In the genomic region with DNA sequence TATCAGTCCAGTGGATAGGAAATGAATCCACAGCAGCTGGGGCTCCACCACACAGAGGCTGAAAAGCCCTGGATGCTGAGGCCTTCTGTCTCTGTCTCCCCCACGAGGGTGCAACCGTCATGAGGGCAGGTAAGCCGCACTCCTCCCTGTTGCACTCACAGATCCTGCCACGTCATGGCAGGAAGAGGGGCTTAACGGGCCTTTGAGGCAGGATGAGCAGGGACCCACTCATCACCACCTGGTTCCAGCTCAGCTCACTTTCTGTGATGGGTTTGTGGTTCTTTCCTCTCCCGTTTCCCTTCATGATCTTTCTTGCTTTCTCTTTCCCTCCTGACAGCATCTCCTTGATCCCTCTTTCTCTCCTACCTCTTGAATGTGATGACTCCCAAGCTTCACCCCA, we compare ENCODE assay signal across 17 cellular contexts.
DNase-seq lines count a peak whose midpoint lies in the region; ATAC-seq and TF ChIP-seq lines count a peak whose summit lies in the region.
"Had no signal": no experiment of that assay in that cellular context is flagged by ENCODE, and none has a peak within 500 bp of the region (broad histone marks: within the 10 kb centered on the region; RNA-seq: fewer than 3 reads in every experiment).

No MANE protein-coding gene starts in this region.

- no peak overlapping the region for H3K27ac ChIP-seq in mesenchymal stem cell (ENCODE audit: low read length, poor library complexity, severe bottlenecking)
- H3K27ac ChIP-seq: BLaER1, HL-60 had no signal

- no peaks in the 10 kb centered on the region for H3K27me3 ChIP-seq in mesenchymal stem cell (ENCODE audit: control insufficient read depth in 1 of 2, insufficient read depth in 1 of 2, low read length in 2 of 2)
- H3K27me3 ChIP-seq: BLaER1 had no signal

- no peaks in the 10 kb centered on the region for H3K27me3 Mint-ChIP-seq in activated naive CD4-positive, alpha-beta T cell treated with anti-CD3 and anti-CD28 coated beads for 36 hours (ENCODE audit: low read depth)
- peaks cover 4% of the 10 kb centered on the region for H3K27me3 Mint-ChIP-seq in activated naive CD8-positive, alpha-beta T cell treated with anti-CD3 and anti-CD28 coated beads for 36 hours
- H3K27me3 Mint-ChIP-seq: CD8-positive, alpha-beta memory T cell had no signal

- no peak overlapping the region for H4K8ac ChIP-seq in mesenchymal stem cell (ENCODE audit: low read length)

- CTCF ChIA-PET in activated naive CD4-positive, alpha-beta T cell treated with anti-CD3 and anti-CD28 coated beads for 36 hours (lab: Charles Lee), result no interaction called here

- peaks cover 6 to 18% of the 10 kb centered on the region in 2 donors for H3K9me3 Mint-ChIP-seq in activated naive CD4-positive, alpha-beta T cell treated with anti-CD3 and anti-CD28 coated beads, Interleukin-2, amount 50 U/mL, for 72 hours
- H3K9me3 Mint-ChIP-seq in activated naive CD4-positive, alpha-beta T cell treated with anti-CD3 and anti-CD28 coated beads for 36 hours, result peaks cover 2% of the 10 kb centered on the region
- peaks cover 13% of the 10 kb centered on the region for H3K9me3 Mint-ChIP-seq in activated naive CD8-positive, alpha-beta T cell treated with anti-CD3 and anti-CD28 coated beads for 36 hours

- H3K4ac ChIP-seq in mesenchymal stem cell (ENCODE audit: low read depth in 1 of 2, low read length in 2 of 2), result no peak overlapping the region

- H3K9ac ChIP-seq in mesenchymal stem cell (ENCODE audit: low read length), result no peak overlapping the region
- H3K9ac ChIP-seq: BLaER1 had no signal

- no peak for TF ChIP-seq CTCF in GM20000 (IDR thresholded peaks at IDR 0.05; ENCODE audit: extremely low read depth, missing control alignments)

- H3K4me3 Mint-ChIP-seq in activated naive CD4-positive, alpha-beta T cell treated with anti-CD3 and anti-CD28 coated beads for 36 hours, result no peak overlapping the region
- no peak overlapping the region for H3K4me3 Mint-ChIP-seq in activated naive CD8-positive, alpha-beta T cell treated with anti-CD3 and anti-CD28 coated beads for 36 hours
- H3K4me3 Mint-ChIP-seq: CD8-positive, alpha-beta memory T cell; GM23338 had no signal

- no peaks in the 10 kb centered on the region for H3K36me3 ChIP-seq in mesenchymal stem cell (ENCODE audit: control insufficient read depth in 1 of 2, insufficient read depth in 2 of 2, low read depth in 1 of 2, low read length in 2 of 2)
- H3K36me3 ChIP-seq: BLaER1 had no signal

- intact Hi-C loops in activated naive CD4-positive, alpha-beta T cell treated with anti-CD3 and anti-CD28 coated beads for 36 hours (cut with micrococcal nuclease), result no loop called here
- intact Hi-C loops in Right ventricle myocardium superior (cut with DNase I) (no loop called here), cardiac septum (cut with DNase I) (no loop called here)

- H3K14ac ChIP-seq in mesenchymal stem cell (ENCODE audit: low read length in 2 of 2), result no peak overlapping the region

- WGBS in mesenchymal stem cell, result 95% methylated on average over 6 of the region's 6 CpGs

- H2BK12ac ChIP-seq in mesenchymal stem cell (ENCODE audit: low read length in 2 of 2), result no peak overlapping the region

- H3K4me1 ChIP-seq in mesenchymal stem cell (ENCODE audit: control insufficient read depth, insufficient read depth, low read depth, low read length), result no peaks in the 10 kb centered on the region
- H3K4me1 ChIP-seq: BLaER1 had no signal

- no peaks in the 10 kb centered on the region for H3K9me3 ChIP-seq in mesenchymal stem cell (ENCODE audit: control insufficient read depth, low read length)
- H3K9me3 ChIP-seq: BLaER1 had no signal

- no peak for DNase-seq in activated naive CD4-positive, alpha-beta T cell treated with anti-CD3 and anti-CD28 coated beads, Interleukin-2, amount 50 U/mL, for 72 hours (ENCODE audit: low spot score in 2 of 2)
- DNase-seq in activated naive CD4-positive, alpha-beta T cell treated with anti-CD3 and anti-CD28 coated beads for 36 hours, result no peak
- DNase-seq in activated naive CD8-positive, alpha-beta T cell treated with anti-CD3 and anti-CD28 coated beads for 36 hours, result no peak
- DNase-seq in mesenchymal stem cell (no peak), Right ventricle myocardium superior (no peak), GM20000 (ENCODE audit: low spot score) (no peak), cardiac septum (ENCODE audit: low spot score) (no peak)
- DNase-seq: 8988T; AML-193; Calu3; CD8-positive, alpha-beta memory T cell; DMS 273 treated with DMSO at 0.1 percent for 48 hours; H7 had no signal

- H2AK5ac ChIP-seq in mesenchymal stem cell (ENCODE audit: low read length, severe bottlenecking), result no peak overlapping the region

- no peak overlapping the region for H2AFZ ChIP-seq in mesenchymal stem cell (ENCODE audit: low read depth, low read length)
- H2AFZ ChIP-seq: GM23338 had no signal

- ATAC-seq in activated naive CD4-positive, alpha-beta T cell treated with anti-CD3 and anti-CD28 coated beads, Interleukin-2, amount 50 U/mL, for 72 hours, result peak in 1 of 2 donors; percentile 7
- no peak for ATAC-seq in Right ventricle myocardium superior (ENCODE audit: poor library complexity)
- ATAC-seq: GM12878, GM23338 had no signal

- H2BK5ac ChIP-seq in mesenchymal stem cell (ENCODE audit: low read depth, low read length, poor library complexity, severe bottlenecking), result no peak overlapping the region

- H2BK120ac ChIP-seq in mesenchymal stem cell (ENCODE audit: low read depth, low read length), result no peak overlapping the region

- H3K4me2 ChIP-seq in mesenchymal stem cell (ENCODE audit: low read length, poor library complexity, severe bottlenecking), result no peak overlapping the region
- H3K4me2 ChIP-seq: BLaER1, GM23338 had no signal

- no peak overlapping the region for H2BK15ac ChIP-seq in mesenchymal stem cell (ENCODE audit: low read depth, poor library complexity, severe bottlenecking)

- no peak overlapping the region for H3K4me3 ChIP-seq in mesenchymal stem cell (ENCODE audit: insufficient read depth in 1 of 2, low read depth in 1 of 2, low read length in 2 of 2)
- H3K4me3 ChIP-seq: BLaER1, GM12878, GM23338 had no signal

- peak overlapping the region; percentile 2 to 81 for H3K27ac Mint-ChIP-seq in activated naive CD4-positive, alpha-beta T cell treated with anti-CD3 and anti-CD28 coated beads, Interleukin-2, amount 50 U/mL, for 72 hours
- no peak overlapping the region for H3K27ac Mint-ChIP-seq in activated naive CD4-positive, alpha-beta T cell treated with anti-CD3 and anti-CD28 coated beads for 36 hours
- H3K27ac Mint-ChIP-seq in activated naive CD8-positive, alpha-beta T cell treated with anti-CD3 and anti-CD28 coated beads for 36 hours, result peak overlapping the region; percentile 85
- H3K27ac Mint-ChIP-seq: CD8-positive, alpha-beta memory T cell; GM23338 had no signal

- no peak overlapping the region for H3K18ac ChIP-seq in mesenchymal stem cell (ENCODE audit: low read depth in 1 of 2, low read length in 2 of 2)

- H3K79me1 ChIP-seq in mesenchymal stem cell (replicated peaks; ENCODE audit: low read length, poor library complexity, severe bottlenecking), result no peaks in the 10 kb centered on the region

- no peaks in the 10 kb centered on the region for H3K4me1 Mint-ChIP-seq in activated naive CD4-positive, alpha-beta T cell treated with anti-CD3 and anti-CD28 coated beads for 36 hours (ENCODE audit: low read depth)
- H3K4me1 Mint-ChIP-seq in activated naive CD8-positive, alpha-beta T cell treated with anti-CD3 and anti-CD28 coated beads for 36 hours, result peaks cover 38% of the 10 kb centered on the region
- H3K4me1 Mint-ChIP-seq: CD8-positive, alpha-beta memory T cell; GM23338 had no signal

- peaks cover 0 to 4% of the 10 kb centered on the region in 2 donors for H3K36me3 Mint-ChIP-seq in activated naive CD4-positive, alpha-beta T cell treated with anti-CD3 and anti-CD28 coated beads, Interleukin-2, amount 50 U/mL, for 72 hours
- H3K36me3 Mint-ChIP-seq in activated naive CD4-positive, alpha-beta T cell treated with anti-CD3 and anti-CD28 coated beads for 36 hours (ENCODE audit: low read depth), result no peaks in the 10 kb centered on the region
- peaks cover 24% of the 10 kb centered on the region for H3K36me3 Mint-ChIP-seq in activated naive CD8-positive, alpha-beta T cell treated with anti-CD3 and anti-CD28 coated beads for 36 hours
- H3K36me3 Mint-ChIP-seq: CD8-positive, alpha-beta memory T cell had no signal

- H4K91ac ChIP-seq in mesenchymal stem cell (ENCODE audit: low read length), result peak overlapping the region; percentile 28

- no peak overlapping the region for H3K23ac ChIP-seq in mesenchymal stem cell (ENCODE audit: low read length in 2 of 2)
